In the genomic region with DNA sequence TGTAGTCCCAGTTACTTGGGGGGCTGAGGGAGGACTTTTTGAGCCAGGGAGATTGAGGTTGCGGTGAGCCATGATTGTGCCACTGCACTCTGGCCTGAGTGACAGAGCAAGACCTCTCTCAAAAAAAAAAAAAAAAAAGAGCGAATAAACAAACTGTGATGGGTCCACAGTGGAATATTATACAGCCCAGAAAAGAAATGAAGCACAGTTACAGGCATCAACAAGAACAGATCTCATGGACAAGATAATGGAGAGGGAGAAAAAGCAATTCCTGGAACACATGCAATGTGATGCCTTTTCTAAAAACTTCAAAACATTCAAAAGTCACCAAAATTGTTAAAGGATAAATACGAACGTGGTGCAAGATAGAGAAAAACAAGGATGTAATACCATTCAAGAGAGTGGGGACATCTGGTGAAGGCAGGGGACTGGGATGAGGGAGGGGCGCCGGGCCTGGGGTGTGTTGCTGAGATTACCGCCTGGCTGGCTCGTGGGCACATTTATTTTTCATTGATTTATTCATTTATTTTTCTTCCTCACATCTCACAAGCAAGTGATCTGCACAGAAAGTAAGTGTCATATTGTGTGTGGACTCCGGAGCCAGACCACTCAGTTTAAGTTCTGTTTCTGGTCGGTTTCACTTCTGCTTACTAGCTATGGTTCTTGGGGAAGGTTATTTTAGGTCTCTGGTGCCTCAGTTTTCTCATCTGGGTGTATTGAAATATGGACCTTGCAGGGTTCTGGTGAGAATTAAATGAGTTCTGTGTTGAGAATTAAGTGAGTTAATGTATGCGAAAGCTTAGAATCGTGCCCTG, we compare ENCODE assay signal across 1 cellular context.
TF ChIP-seq lines count a peak whose summit lies in the region.

No MANE protein-coding gene starts in this region.

TF ChIP-seq in GM12878, 131 proteins besides CTCF, POLR2A, EP300 and RAD21 (continued from another document):
- TF ChIP-seq, protein P1, sequence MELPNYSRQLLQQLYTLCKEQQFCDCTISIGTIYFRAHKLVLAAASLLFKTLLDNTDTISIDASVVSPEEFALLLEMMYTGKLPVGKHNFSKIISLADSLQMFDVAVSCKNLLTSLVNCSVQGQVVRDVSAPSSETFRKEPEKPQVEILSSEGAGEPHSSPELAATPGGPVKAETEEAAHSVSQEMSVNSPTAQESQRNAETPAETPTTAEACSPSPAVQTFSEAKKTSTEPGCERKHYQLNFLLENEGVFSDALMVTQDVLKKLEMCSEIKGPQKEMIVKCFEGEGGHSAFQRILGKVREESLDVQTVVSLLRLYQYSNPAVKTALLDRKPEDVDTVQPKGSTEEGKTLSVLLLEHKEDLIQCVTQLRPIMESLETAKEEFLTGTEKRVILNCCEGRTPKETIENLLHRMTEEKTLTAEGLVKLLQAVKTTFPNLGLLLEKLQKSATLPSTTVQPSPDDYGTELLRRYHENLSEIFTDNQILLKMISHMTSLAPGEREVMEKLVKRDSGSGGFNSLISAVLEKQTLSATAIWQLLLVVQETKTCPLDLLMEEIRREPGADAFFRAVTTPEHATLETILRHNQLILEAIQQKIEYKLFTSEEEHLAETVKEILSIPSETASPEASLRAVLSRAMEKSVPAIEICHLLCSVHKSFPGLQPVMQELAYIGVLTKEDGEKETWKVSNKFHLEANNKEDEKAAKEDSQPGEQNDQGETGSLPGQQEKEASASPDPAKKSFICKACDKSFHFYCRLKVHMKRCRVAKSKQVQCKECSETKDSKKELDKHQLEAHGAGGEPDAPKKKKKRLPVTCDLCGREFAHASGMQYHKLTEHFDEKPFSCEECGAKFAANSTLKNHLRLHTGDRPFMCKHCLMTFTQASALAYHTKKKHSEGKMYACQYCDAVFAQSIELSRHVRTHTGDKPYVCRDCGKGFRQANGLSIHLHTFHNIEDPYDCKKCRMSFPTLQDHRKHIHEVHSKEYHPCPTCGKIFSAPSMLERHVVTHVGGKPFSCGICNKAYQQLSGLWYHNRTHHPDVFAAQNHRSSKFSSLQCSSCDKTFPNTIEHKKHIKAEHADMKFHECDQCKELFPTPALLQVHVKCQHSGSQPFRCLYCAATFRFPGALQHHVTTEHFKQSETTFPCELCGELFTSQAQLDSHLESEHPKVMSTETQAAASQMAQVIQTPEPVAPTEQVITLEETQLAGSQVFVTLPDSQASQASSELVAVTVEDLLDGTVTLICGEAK (IDR thresholded peaks at IDR 0.05; ENCODE audit: borderline replicate concordance) = no peak
- TF ChIP-seq MTA2 (IDR thresholded peaks at IDR 0.05; ENCODE audit: low read depth) (peak; percentile 64), KDM1A (IDR thresholded peaks at IDR 0.05; ENCODE audit: borderline replicate concordance) (no peak), ZNF217 (IDR thresholded peaks at IDR 0.05) (peak; percentile 40; the same call in 1 of the 2 replicates), SMARCA5 (IDR thresholded peaks at IDR 0.05) (peak; percentile 27; the same call in 1 of the 2 replicates), IKZF2 (IDR thresholded peaks at IDR 0.05) (peak; percentile 51 to 62; a peak in 3 of 4 replicates), EED (IDR thresholded peaks at IDR 0.05; ENCODE audit: low read depth) (0 out of 2 replicates have a peak, but pooled peaks have one; percentile 20), TCF3 (IDR thresholded peaks at IDR 0.05; ENCODE audit: borderline replicate concordance, insufficient read depth, low read depth, low read length) (no peak), SPI1 (IDR thresholded peaks at IDR 0.05; ENCODE audit: borderline replicate concordance, insufficient read depth, low read depth, low read length) (peak; percentile 99)
- TF ChIP-seq, protein P2, sequence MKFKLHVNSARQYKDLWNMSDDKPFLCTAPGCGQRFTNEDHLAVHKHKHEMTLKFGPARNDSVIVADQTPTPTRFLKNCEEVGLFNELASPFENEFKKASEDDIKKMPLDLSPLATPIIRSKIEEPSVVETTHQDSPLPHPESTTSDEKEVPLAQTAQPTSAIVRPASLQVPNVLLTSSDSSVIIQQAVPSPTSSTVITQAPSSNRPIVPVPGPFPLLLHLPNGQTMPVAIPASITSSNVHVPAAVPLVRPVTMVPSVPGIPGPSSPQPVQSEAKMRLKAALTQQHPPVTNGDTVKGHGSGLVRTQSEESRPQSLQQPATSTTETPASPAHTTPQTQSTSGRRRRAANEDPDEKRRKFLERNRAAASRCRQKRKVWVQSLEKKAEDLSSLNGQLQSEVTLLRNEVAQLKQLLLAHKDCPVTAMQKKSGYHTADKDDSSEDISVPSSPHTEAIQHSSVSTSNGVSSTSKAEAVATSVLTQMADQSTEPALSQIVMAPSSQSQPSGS (IDR thresholded peaks at IDR 0.05; ENCODE audit: low read length) = 0 out of 2 replicates have a peak, but pooled peaks have one; percentile 39
